Comparison of ENCODE assay signal across 9 cellular contexts in the genomic region with DNA sequence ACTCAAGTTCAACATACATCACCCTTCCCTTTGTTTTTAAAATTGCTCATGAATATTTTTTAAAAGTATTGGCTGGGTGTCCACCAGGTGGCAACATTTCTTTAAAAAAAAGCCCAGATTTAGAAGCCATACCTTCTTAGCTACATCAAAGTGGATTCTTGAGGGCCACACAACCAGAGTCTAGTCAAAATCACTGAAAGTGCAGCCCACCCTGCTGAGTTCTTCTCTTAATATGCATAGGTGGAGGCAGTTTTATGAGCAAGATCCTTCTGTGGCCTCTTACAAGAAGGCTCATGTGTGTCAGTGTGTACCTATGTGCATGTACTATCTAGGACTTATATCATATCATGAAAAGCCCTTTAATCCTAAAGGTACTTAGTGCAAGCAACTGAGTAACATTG. TPM values are rescaled to one million over a fixed set of nuclear protein-coding genes. Genes with fewer than 3 reads are reported as not detected.
DNase-seq lines count a peak whose midpoint lies in the region; ATAC-seq, FAIRE-seq and TF ChIP-seq lines count a peak whose summit lies in the region.
"Had no signal": no experiment of that assay in that cellular context is flagged by ENCODE, and none has a peak within 500 bp of the region (broad histone marks: within the 10 kb centered on the region; RNA-seq: fewer than 3 reads in every experiment).

No MANE protein-coding gene starts in this region.

- intact Hi-C loops in GM12878 (cut with micrococcal nuclease; ENCODE audit: unreplicated experiment) = loop anchor here (2.0 to 10.0 kb wide), 6 partner anchors 65 to 492 kb away; no protein-coding TSS in a partner anchor
- intact Hi-C loops in HepG2 (cut with micrococcal nuclease; ENCODE audit: unreplicated experiment) = loop anchor here (5.0 to 10.0 kb wide), 2 partner anchors 315 to 1887 kb away; no protein-coding TSS in a partner anchor

- H3K27me3 Mint-ChIP-seq in activated CD4-positive, alpha-beta T cell treated with anti-CD3 and anti-CD28 coated beads, Interleukin-2, amount 10 ng/mL, durations not matched to agents 7 days and 5 days = peaks cover 5% of the 10 kb centered on the region

- TF ChIP-seq RAD21 in GM12878 (IDR thresholded peaks at IDR 0.05; ENCODE audit: insufficient read depth, low read depth, low read length) (peak; percentile 39; the same call in 1 of the 2 replicates), HepG2 (CRISPR knock-in tag; IDR thresholded peaks at IDR 0.05) (no peak)

- CTCF ChIA-PET in activated CD4-positive, alpha-beta T cell treated with anti-CD3 and anti-CD28 coated beads, Interleukin-2, amount 10 ng/mL, durations not matched to agents 7 days and 5 days (lab: Charles Lee) = no interaction called here
- CTCF ChIA-PET in GM12878 (lab: Yijun Ruan, JAX) = interaction anchor here (0.6 to 16.2 kb wide), 45 partner anchors 12 to 748 kb away, joined by 3 to 315 read pairs (median 4); a partner anchor contains a TSS
- CTCF ChIA-PET in HepG2 (lab: Yijun Ruan, JAX; ENCODE audit: low intra/inter-chr PET ratio, low total read pairs) = no interaction called here

- H3K36me3 Mint-ChIP-seq in activated CD4-positive, alpha-beta T cell treated with anti-CD3 and anti-CD28 coated beads, Interleukin-2, amount 10 ng/mL, durations not matched to agents 7 days and 5 days (ENCODE audit: low read depth) = no peaks in the 10 kb centered on the region
- H3K36me3 Mint-ChIP-seq: activated naive CD4-positive, alpha-beta T cell treated with anti-CD3 and anti-CD28 coated beads, Interleukin-2, amount 50 U/mL, for 24 hours had no signal

- H3K79me2 ChIP-seq in GM12878 (ENCODE audit: control insufficient read depth, insufficient read depth, low read length) (no peaks in the 10 kb centered on the region), HepG2 (ENCODE audit: insufficient read depth, low read length) (no peaks in the 10 kb centered on the region)

- TF ChIP-seq EP300 in GM12878 (IDR thresholded peaks at IDR 0.05; ENCODE audit: borderline replicate concordance in 1 of 2, control insufficient read depth in 1 of 2, low read depth in 2 of 2, low read length in 2 of 2) (no peak), HepG2 (IDR thresholded peaks at IDR 0.05; ENCODE audit: low read depth in 2 of 2, low read length in 2 of 2) (no peak), HepG2 (CRISPR knock-in tag; IDR thresholded peaks at IDR 0.05; ENCODE audit: borderline replicate concordance) (no peak)

- no peaks in the 10 kb centered on the region for H3K9me3 Mint-ChIP-seq in activated CD4-positive, alpha-beta T cell treated with anti-CD3 and anti-CD28 coated beads, Interleukin-2, amount 10 ng/mL, durations not matched to agents 7 days and 5 days
- H3K9me3 Mint-ChIP-seq: activated naive CD4-positive, alpha-beta T cell treated with anti-CD3 and anti-CD28 coated beads, Interleukin-2, amount 50 U/mL, for 24 hours had no signal

- no peak overlapping the region for H3K9ac ChIP-seq in GM12878 (ENCODE audit: control insufficient read depth, insufficient read depth, low read length)
- H3K9ac ChIP-seq in HepG2 (ENCODE audit: insufficient read depth, low read depth, low read length) = no peak overlapping the region

- no peak overlapping the region for H3K4me2 ChIP-seq in GM12878 (ENCODE audit: control insufficient read depth, insufficient read depth)
- H3K4me2 ChIP-seq in HepG2 (ENCODE audit: low read depth, low read length) = no peak overlapping the region

- no peaks in the 10 kb centered on the region for H4K20me1 ChIP-seq in GM12878 (ENCODE audit: control insufficient read depth, insufficient read depth)
- no peaks in the 10 kb centered on the region; the same call in 1 of the 2 replicates for H4K20me1 ChIP-seq in HepG2 (ENCODE audit: insufficient read depth, low read length)

- no peaks in the 10 kb centered on the region for H3K4me1 Mint-ChIP-seq in activated CD4-positive, alpha-beta T cell treated with anti-CD3 and anti-CD28 coated beads, Interleukin-2, amount 10 ng/mL, durations not matched to agents 7 days and 5 days
- H3K4me1 Mint-ChIP-seq: activated naive CD4-positive, alpha-beta T cell treated with anti-CD3 and anti-CD28 coated beads, Interleukin-2, amount 50 U/mL, for 24 hours had no signal

- POLR2A ChIA-PET in activated CD4-positive, alpha-beta T cell treated with anti-CD3 and anti-CD28 coated beads, Interleukin-2, amount 10 ng/mL, durations not matched to agents 7 days and 5 days (lab: Charles Lee) = no interaction called here
- POLR2A ChIA-PET in GM12878 (lab: Charles Lee) = interaction anchor here (1.1 to 1.4 kb wide), 3 partner anchors 12 to 312 kb away, joined by 3 to 5 read pairs (median 3); no protein-coding TSS in a partner anchor
- POLR2A ChIA-PET in HepG2 (lab: Yijun Ruan, JAX) = no interaction called here

- SMC1A ChIA-PET in GM12878 (lab: Charles Lee; ENCODE audit: uncharacterized antibody, unreplicated experiment) = interaction anchor here (0.5 to 47.8 kb wide), 36 partner anchors 10 to 593 kb away, joined by 3 to 1058 read pairs (median 4); a partner anchor contains a TSS

- RAD21 ChIA-PET in GM12878 (lab: Charles Lee; ENCODE audit: unreplicated experiment) = interaction anchor here (0.5 to 11.6 kb wide), 25 partner anchors 9 to 593 kb away, joined by 3 to 175 read pairs (median 4); no protein-coding TSS in a partner anchor

- H3K4me3 ChIP-seq in GM12878 (no peak overlapping the region), HepG2 (replicated peaks in 1 of 3; ENCODE audit: insufficient read depth in 1 of 3, low read depth in 2 of 3, low read length in 3 of 3) (no peak overlapping the region)

- H3K4me3 Mint-ChIP-seq in activated CD4-positive, alpha-beta T cell treated with anti-CD3 and anti-CD28 coated beads, Interleukin-2, amount 10 ng/mL, durations not matched to agents 7 days and 5 days = no peak overlapping the region
- H3K4me3 Mint-ChIP-seq: activated naive CD4-positive, alpha-beta T cell treated with anti-CD3 and anti-CD28 coated beads, Interleukin-2, amount 50 U/mL, for 24 hours had no signal

- H3K4me1 ChIP-seq in GM12878 (ENCODE audit: control insufficient read depth, insufficient read depth, low read length) (no peaks in the 10 kb centered on the region), HepG2 (ENCODE audit: insufficient read depth, low read length) (no peaks in the 10 kb centered on the region)

- in situ Hi-C loops in GM12878 (cut with MboI) = no loop called here
- in situ Hi-C loops in HepG2 (cut with HindIII; ENCODE audit: extremely low pct_ligation_motif_present, low pct_unique_long_range_greater_than_20kb) = loop anchor here (5.0 to 10.0 kb wide), 2 partner anchors 257 to 495 kb away; no protein-coding TSS in a partner anchor

- H3K27me3 ChIP-seq in GM12878 (replicated peaks in 1 of 2; ENCODE audit: control insufficient read depth in 2 of 2, insufficient read depth in 2 of 2, low read length in 1 of 2) (no peaks in the 10 kb centered on the region), HepG2 (ENCODE audit: control insufficient read depth in 1 of 2, insufficient read depth in 2 of 2, low read length in 2 of 2) (no peaks in the 10 kb centered on the region; a peak in 1 of 5 replicates)

- H3K9me3 ChIP-seq in GM12878 (replicated peaks; ENCODE audit: control insufficient read depth, insufficient read depth, low read length) (no peaks in the 10 kb centered on the region), HepG2 (ENCODE audit: low read length) (no peaks in the 10 kb centered on the region)

- TF ChIP-seq POLR2A in GM12878 (IDR thresholded peaks at IDR 0.05; ENCODE audit: low read depth, low read length) (no peak), HepG2 (IDR thresholded peaks at IDR 0.05; ENCODE audit: insufficient read depth in 1 of 2, low read depth in 2 of 2, low read length in 2 of 2) (no peak)

- no peaks in the 10 kb centered on the region for H3K36me3 ChIP-seq in GM12878 (ENCODE audit: control insufficient read depth in 2 of 2, insufficient read depth in 2 of 2, low read length in 1 of 2)
- no peaks in the 10 kb centered on the region for H3K36me3 ChIP-seq in HepG2 (replicated peaks in 1 of 2; ENCODE audit: control insufficient read depth in 1 of 2, insufficient read depth in 2 of 2, low read length in 2 of 2)

- no peak overlapping the region for H3K27ac Mint-ChIP-seq in activated CD4-positive, alpha-beta T cell treated with anti-CD3 and anti-CD28 coated beads, Interleukin-2, amount 10 ng/mL, durations not matched to agents 7 days and 5 days
- H3K27ac Mint-ChIP-seq: activated naive CD4-positive, alpha-beta T cell treated with anti-CD3 and anti-CD28 coated beads, Interleukin-2, amount 50 U/mL, for 24 hours had no signal

- FAIRE-seq in GM12878 (lab: Jason Lieb, UNC) = no peak
- peak; percentile 43 for FAIRE-seq in HepG2 (lab: Jason Lieb, UNC)

- BruUV-seq in GM12878 (replicated peaks; lab: Mats Ljungman, UMichigan) (no TSS peak), HepG2 (replicated peaks; lab: Mats Ljungman, UMichigan) (no TSS peak)

- no peak overlapping the region for H2AFZ ChIP-seq in GM12878 (ENCODE audit: control insufficient read depth, low read depth, low read length)
- H2AFZ ChIP-seq in HepG2 (ENCODE audit: low read length) = no peak overlapping the region

- TF ChIP-seq CTCF in GM12878 (IDR thresholded peaks at IDR 0.05 in 2 of 3, conservative IDR thresholded peaks at IDR 0.05 in 1 of 3; ENCODE audit: control insufficient read depth in 2 of 3, extremely low read depth in 1 of 3, insufficient read depth in 1 of 3, low read depth in 3 of 3, low read length in 3 of 3) = peak; percentile 23 to 52 (median 50); a peak in 5 of 6 replicates
- peak; percentile 42 for TF ChIP-seq CTCF in HepG2 (CRISPR knock-in tag; IDR thresholded peaks at IDR 0.05)

- peak; percentile 68 for ATAC-seq in GM12878
- ATAC-seq in HepG2 = peak; percentile 43; the same call in 2 of the 3 replicates
- no peak for ATAC-seq in GM21447 (IDR thresholded peaks at IDR 0.05; ENCODE audit: unreplicated experiment)

- peak; percentile 10 for DNase-seq in activated CD4-positive, alpha-beta T cell treated with anti-CD3 and anti-CD28 coated beads, Interleukin-2, amount 10 ng/mL, durations not matched to agents 7 days and 5 days
- DNase-seq in activated CD4-positive, alpha-beta T cell treated with anti-CD3 and anti-CD28 coated beads for 1 hour = no peak
- DNase-seq in NCI-H2029 (lab: John Stamatoyannopoulos, UW) (peak; percentile 51), GM12878 (ENCODE audit: low read depth, low spot score) (no peak), HepG2 (ENCODE audit: low spot score) (no peak), NCI-H128 (lab: John Stamatoyannopoulos, UW; ENCODE audit: unreplicated experiment) (no peak)
- no peak for DNase-seq in effector CD4-positive, alpha-beta T cell

- H3K27ac ChIP-seq in GM12878 (ENCODE audit: control insufficient read depth, insufficient read depth) = no peak overlapping the region
- no peak overlapping the region for H3K27ac ChIP-seq in HepG2 (ENCODE audit: extremely low read length, insufficient read depth, low read length)

RNA-seq across cellular contexts. Expression of a gene that starts 16.9 kb away (rescaled TPM):
- total RNA-seq in activated CD4-positive, alpha-beta T cell treated with anti-CD3 and anti-CD28 coated beads, Interleukin-2, amount 10 ng/mL, durations not matched to agents 7 days and 5 days = under 1 TPM in 1 of 2 experiments, not detected in 1; 0.04 TPM
- total RNA-seq in GM12878 (2013; cell fraction: nucleolus; rRNA removed) = 4.2 and 4.4 TPM in 2 replicates
- total RNA-seq in GM12878 (2014; rRNA removed) (0.27 and 0.28 TPM in 2 replicates), GM12878 (2014; rRNA removed; fragmentation: Illumina TruSeq; extraction: Trizol) (0.31 and 0.32 TPM in 2 replicates), GM12878 (2021) (0.38 and 0.43 TPM in 2 replicates), HepG2 (2016; rRNA removed; fragmentation: Illumina TruSeq; extraction: Trizol) (0.11 and 0.17 TPM in 2 replicates)
- 0.09 TPM for polyA plus RNA-seq in GM12878 (2011; ENCODE audit: low read depth)
- polyA plus RNA-seq in GM12878 (2011; rRNA removed) (32.8 and 48.5 TPM in 2 replicates), GM12878 (2014; fragmentation: Illumina TruSeq; extraction: Trizol) (0.51 and 0.55 TPM in 2 replicates), GM12878 (2014; fragmentation: Nextera tagmentation; extraction: Ambion mirVana) (under 1 TPM; 0.22 to 0.27 TPM), GM12878 (2014; rRNA removed) (0.25 and 0.27 TPM in 2 replicates), GM12878 (2016; fragmentation: Nextera tagmentation; extraction: Ambion mirVana) (under 1 TPM; 0.50 to 0.79 TPM), HepG2 (2011; rRNA removed) (0.11 and 0.17 TPM in 2 replicates)
- 10.5 and 14.8 TPM in 2 replicates for polyA plus RNA-seq in GM12878 (2011; cell fraction: cytosol; rRNA removed)
- polyA plus RNA-seq in GM12878 (2011; cell fraction: nucleus; rRNA removed) = 12.2 and 16.1 TPM in 2 replicates
- polyA plus RNA-seq in GM12878 (2012) = 0.15 and 0.20 TPM in 2 replicates
- polyA minus RNA-seq in GM12878 (2011; rRNA and poly(A)+ RNA removed) = 20.8 and 23.3 TPM in 2 replicates
- 7.5 and 7.6 TPM in 2 replicates for polyA minus RNA-seq in GM12878 (2011; cell fraction: cytosol; rRNA and poly(A)+ RNA removed)
- polyA minus RNA-seq in GM12878 (2011; cell fraction: nucleus; rRNA and poly(A)+ RNA removed) = 16.4 and 27.7 TPM in 2 replicates
- total RNA-seq in HepG2 (2016; cell fraction: cytosol; rRNA removed; fragmentation: Illumina TruSeq; extraction: Trizol; ENCODE audit: low read depth) = not detected in 2 replicates
- total RNA-seq in HepG2 (2016; cell fraction: insoluble cytoplasmic fraction; rRNA removed; fragmentation: Illumina TruSeq; extraction: Trizol) = 0.06 and 0.21 TPM in 2 replicates
- 0.12 TPM in 1 of 2 replicates, not detected in the other for total RNA-seq in HepG2 (2016; cell fraction: membrane; rRNA removed; fragmentation: Illumina TruSeq; extraction: Trizol)
- 0.09 TPM in 1 of 2 replicates, not detected in the other for total RNA-seq in HepG2 (2016; cell fraction: nucleus; rRNA removed; fragmentation: Illumina TruSeq; extraction: Trizol)
- polyA plus RNA-seq in HepG2 (2011; cell fraction: cytosol; rRNA removed) = 0.03 and 0.09 TPM in 2 replicates
- 0.06 and 0.12 TPM in 2 replicates for polyA plus RNA-seq in HepG2 (2011; cell fraction: nucleus; rRNA removed)
- polyA plus RNA-seq in HepG2 (2012) = 0.03 and 0.12 TPM in 2 replicates
- not detected in 2 replicates for polyA plus RNA-seq in HepG2 (2016; cell fraction: cytosol; fragmentation: Illumina TruSeq; extraction: Trizol; ENCODE audit: low read depth)
- 0.17 and 0.32 TPM in 2 replicates for polyA plus RNA-seq in HepG2 (2016; cell fraction: insoluble cytoplasmic fraction; fragmentation: Illumina TruSeq; extraction: Trizol; ENCODE audit: low read depth)
- polyA plus RNA-seq in HepG2 (2016; cell fraction: membrane; fragmentation: Illumina TruSeq; extraction: Trizol; ENCODE audit: low read depth) = 0.09 TPM in 1 of 2 replicates, not detected in the other
- not detected in 2 replicates for polyA plus RNA-seq in HepG2 (2016; cell fraction: nucleus; fragmentation: Illumina TruSeq; extraction: Trizol; ENCODE audit: insufficient read depth, low read depth)
- polyA minus RNA-seq in HepG2 (2011; rRNA and poly(A)+ RNA removed; ENCODE audit: low replicate concordance) = 0.14 and 32.5 TPM in 2 replicates
- 0.18 and 0.40 TPM in 2 replicates for polyA minus RNA-seq in HepG2 (2011; cell fraction: cytosol; rRNA and poly(A)+ RNA removed)
- 0.50 TPM in 1 of 2 replicates, not detected in the other for polyA minus RNA-seq in HepG2 (2011; cell fraction: nucleus; rRNA and poly(A)+ RNA removed)

Comparison
In these comparisons a context has a peak if more than half of its experiments do, and no peak if none do; other contexts are left out.
1. DNase-seq: peak in activated CD4-positive, alpha-beta T cell treated with anti-CD3 and anti-CD28 coated beads, Interleukin-2, amount 10 ng/mL, durations not matched to agents 7 days and 5 days (single experiment) and NCI-H2029 (single experiment); none in activated CD4-positive, alpha-beta T cell treated with anti-CD3 and anti-CD28 coated beads for 1 hour (single experiment), GM12878 (single experiment), HepG2 (single experiment), effector CD4-positive, alpha-beta T cell (single experiment) and NCI-H128 (single experiment).